8 cellular contexts compared by ENCODE assay signal in genomic region chr15:52295421-52295991, GRCh38. TPM values are rescaled to one million over a fixed set of nuclear protein-coding genes. Genes with fewer than 3 reads are reported as not detected.
DNase-seq lines count a peak whose midpoint lies in the region; ATAC-seq lines count a peak whose summit lies in the region.

A gene with protein sequence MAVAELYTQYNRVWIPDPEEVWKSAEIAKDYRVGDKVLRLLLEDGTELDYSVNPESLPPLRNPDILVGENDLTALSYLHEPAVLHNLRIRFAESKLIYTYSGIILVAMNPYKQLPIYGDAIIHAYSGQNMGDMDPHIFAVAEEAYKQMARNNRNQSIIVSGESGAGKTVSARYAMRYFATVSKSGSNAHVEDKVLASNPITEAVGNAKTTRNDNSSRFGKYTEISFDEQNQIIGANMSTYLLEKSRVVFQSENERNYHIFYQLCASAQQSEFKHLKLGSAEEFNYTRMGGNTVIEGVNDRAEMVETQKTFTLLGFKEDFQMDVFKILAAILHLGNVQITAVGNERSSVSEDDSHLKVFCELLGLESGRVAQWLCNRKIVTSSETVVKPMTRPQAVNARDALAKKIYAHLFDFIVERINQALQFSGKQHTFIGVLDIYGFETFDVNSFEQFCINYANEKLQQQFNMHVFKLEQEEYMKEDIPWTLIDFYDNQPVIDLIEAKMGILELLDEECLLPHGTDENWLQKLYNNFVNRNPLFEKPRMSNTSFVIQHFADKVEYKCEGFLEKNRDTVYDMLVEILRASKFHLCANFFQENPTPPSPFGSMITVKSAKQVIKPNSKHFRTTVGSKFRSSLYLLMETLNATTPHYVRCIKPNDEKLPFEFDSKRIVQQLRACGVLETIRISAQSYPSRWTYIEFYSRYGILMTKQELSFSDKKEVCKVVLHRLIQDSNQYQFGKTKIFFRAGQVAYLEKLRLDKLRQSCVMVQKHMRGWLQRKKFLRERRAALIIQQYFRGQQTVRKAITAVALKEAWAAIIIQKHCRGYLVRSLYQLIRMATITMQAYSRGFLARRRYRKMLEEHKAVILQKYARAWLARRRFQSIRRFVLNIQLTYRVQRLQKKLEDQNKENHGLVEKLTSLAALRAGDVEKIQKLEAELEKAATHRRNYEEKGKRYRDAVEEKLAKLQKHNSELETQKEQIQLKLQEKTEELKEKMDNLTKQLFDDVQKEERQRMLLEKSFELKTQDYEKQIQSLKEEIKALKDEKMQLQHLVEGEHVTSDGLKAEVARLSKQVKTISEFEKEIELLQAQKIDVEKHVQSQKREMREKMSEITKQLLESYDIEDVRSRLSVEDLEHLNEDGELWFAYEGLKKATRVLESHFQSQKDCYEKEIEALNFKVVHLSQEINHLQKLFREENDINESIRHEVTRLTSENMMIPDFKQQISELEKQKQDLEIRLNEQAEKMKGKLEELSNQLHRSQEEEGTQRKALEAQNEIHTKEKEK (N-terminal part only) (minus strand): TSS chr15:52295804. CDS start chr15:52295636, 168 bp downstream.

- peaks cover 31% of the 10 kb centered on the region for H3K27me3 Mint-ChIP-seq in activated T-cell treated with anti-CD3 and anti-CD28 coated beads, Interleukin-2, amount 50 U/mL, for 4 hours (ENCODE audit: low read depth)

- H3K9me3 Mint-ChIP-seq in activated T-cell treated with anti-CD3 and anti-CD28 coated beads, Interleukin-2, amount 50 U/mL, for 4 hours: no peaks in the 10 kb centered on the region

- no peaks in the 10 kb centered on the region for H3K4me1 Mint-ChIP-seq in activated T-cell treated with anti-CD3 and anti-CD28 coated beads, Interleukin-2, amount 50 U/mL, for 4 hours (ENCODE audit: low read depth)

- DNase-seq in activated T-cell treated with anti-CD3 and anti-CD28 coated beads, Interleukin-2, amount 50 U/mL, for 4 hours: no peak
- DNase-seq in activated T-cell treated with anti-CD3 and anti-CD28 coated beads, Interleukin-2, amount 50 U/mL, for 1 hour: no peak
- peak; percentile 91 for DNase-seq in NCI-H2171 (lab: John Stamatoyannopoulos, UW)
- peak; percentile 82 for DNase-seq in astrocyte of the hippocampus (ENCODE audit: low read depth, low spot score)
- peak; percentile 52 for DNase-seq in iPS DF 6.9 (ENCODE audit: low read depth, low spot score)
- peak; percentile 80 for DNase-seq in retina
- no peak for DNase-seq in stimulated activated naive CD4-positive, alpha-beta T cell (lab: John Stamatoyannopoulos, UW)

- no peaks in the 10 kb centered on the region for H3K36me3 Mint-ChIP-seq in activated T-cell treated with anti-CD3 and anti-CD28 coated beads, Interleukin-2, amount 50 U/mL, for 4 hours (ENCODE audit: insufficient read depth)

- peaks cover 2% of the 10 kb centered on the region; the same call in 1 of the 2 replicates for H3K4me1 ChIP-seq in iPS DF 6.9 (ENCODE audit: control insufficient read depth, insufficient read depth, low read length)

- H3K27ac ChIP-seq in iPS DF 6.9 (ENCODE audit: low read length): no peak within 1 kb of the TSS

- peak; percentile 45 to 47 for ATAC-seq in activated T-cell treated with anti-CD3 and anti-CD28 coated beads, Interleukin-2, amount 50 U/mL, for 4 hours
- no peak for ATAC-seq in GM18858 (IDR thresholded peaks at IDR 0.05; ENCODE audit: unreplicated experiment)

- H3K4me3 ChIP-seq in iPS DF 6.9 (ENCODE audit: low read length): peak within 1 kb of the TSS; percentile 72

- H3K36me3 ChIP-seq in iPS DF 6.9 (ENCODE audit: control insufficient read depth, insufficient read depth, low read length): no peaks in the 10 kb centered on the region; the same call in 1 of the 2 replicates

- H3K9me3 ChIP-seq in iPS DF 6.9 (ENCODE audit: control insufficient read depth, insufficient read depth, low read length): no peaks in the 10 kb centered on the region

- no CpG with 5 or more reads among the region's 65 CpGs for WGBS in iPS DF 6.9 (ENCODE audit: insufficient coverage, insufficient read length)

- H3K4me3 Mint-ChIP-seq in activated T-cell treated with anti-CD3 and anti-CD28 coated beads, Interleukin-2, amount 50 U/mL, for 4 hours: peak within 1 kb of the TSS; percentile 39

- no peaks in the 10 kb centered on the region for H3K27me3 ChIP-seq in iPS DF 6.9 (ENCODE audit: control insufficient read depth, insufficient read depth, low read length)

RNA-seq across cellular contexts. Expression of the gene that starts here (rescaled TPM):
- under 1 TPM; 0.40 to 0.61 (median 0.46) TPM for total RNA-seq in activated T-cell treated with anti-CD3 and anti-CD28 coated beads, Interleukin-2, amount 50 U/mL, for 4 hours

Comparison
In these comparisons a context has a peak if more than half of its experiments do, and no peak if none do; other contexts are left out.
1. Peak in ATAC-seq in activated T-cell treated with anti-CD3 and anti-CD28 coated beads, Interleukin-2, amount 50 U/mL, for 4 hours; RNA of the gene not detected or under 1 TPM.
2. DNase-seq: peak in NCI-H2171 (single experiment), astrocyte of the hippocampus (single experiment), iPS DF 6.9 (single experiment) and retina (single experiment); none in activated T-cell treated with anti-CD3 and anti-CD28 coated beads, Interleukin-2, amount 50 U/mL, for 4 hours (single experiment), activated T-cell treated with anti-CD3 and anti-CD28 coated beads, Interleukin-2, amount 50 U/mL, for 1 hour (single experiment) and stimulated activated naive CD4-positive, alpha-beta T cell (0 of 6).